ENCODE assay signal across 1 cellular context in genomic region chr5:141521244-141521781, GRCh38.
TF ChIP-seq lines count a peak whose summit lies in the region.

No MANE protein-coding gene starts in this region.

TF ChIP-seq in SK-N-SH, 30 proteins besides CTCF, POLR2A, EP300 and RAD21 (continued from another document):
- TF ChIP-seq, protein P1, sequence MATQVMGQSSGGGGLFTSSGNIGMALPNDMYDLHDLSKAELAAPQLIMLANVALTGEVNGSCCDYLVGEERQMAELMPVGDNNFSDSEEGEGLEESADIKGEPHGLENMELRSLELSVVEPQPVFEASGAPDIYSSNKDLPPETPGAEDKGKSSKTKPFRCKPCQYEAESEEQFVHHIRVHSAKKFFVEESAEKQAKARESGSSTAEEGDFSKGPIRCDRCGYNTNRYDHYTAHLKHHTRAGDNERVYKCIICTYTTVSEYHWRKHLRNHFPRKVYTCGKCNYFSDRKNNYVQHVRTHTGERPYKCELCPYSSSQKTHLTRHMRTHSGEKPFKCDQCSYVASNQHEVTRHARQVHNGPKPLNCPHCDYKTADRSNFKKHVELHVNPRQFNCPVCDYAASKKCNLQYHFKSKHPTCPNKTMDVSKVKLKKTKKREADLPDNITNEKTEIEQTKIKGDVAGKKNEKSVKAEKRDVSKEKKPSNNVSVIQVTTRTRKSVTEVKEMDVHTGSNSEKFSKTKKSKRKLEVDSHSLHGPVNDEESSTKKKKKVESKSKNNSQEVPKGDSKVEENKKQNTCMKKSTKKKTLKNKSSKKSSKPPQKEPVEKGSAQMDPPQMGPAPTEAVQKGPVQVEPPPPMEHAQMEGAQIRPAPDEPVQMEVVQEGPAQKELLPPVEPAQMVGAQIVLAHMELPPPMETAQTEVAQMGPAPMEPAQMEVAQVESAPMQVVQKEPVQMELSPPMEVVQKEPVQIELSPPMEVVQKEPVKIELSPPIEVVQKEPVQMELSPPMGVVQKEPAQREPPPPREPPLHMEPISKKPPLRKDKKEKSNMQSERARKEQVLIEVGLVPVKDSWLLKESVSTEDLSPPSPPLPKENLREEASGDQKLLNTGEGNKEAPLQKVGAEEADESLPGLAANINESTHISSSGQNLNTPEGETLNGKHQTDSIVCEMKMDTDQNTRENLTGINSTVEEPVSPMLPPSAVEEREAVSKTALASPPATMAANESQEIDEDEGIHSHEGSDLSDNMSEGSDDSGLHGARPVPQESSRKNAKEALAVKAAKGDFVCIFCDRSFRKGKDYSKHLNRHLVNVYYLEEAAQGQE (IDR thresholded peaks at IDR 0.05; ENCODE audit: low read depth, low read length), result no peak; the same call in 1 of the 2 replicates
- TF ChIP-seq RXRA (IDR thresholded peaks at IDR 0.05; ENCODE audit: borderline replicate concordance, low read depth), result peak; percentile 95; the same call in 1 of the 2 replicates
- peak; percentile 87; the same call in 1 of the 2 replicates for TF ChIP-seq TEAD4 (IDR thresholded peaks at IDR 0.05; ENCODE audit: borderline replicate concordance, insufficient read depth)
- TF ChIP-seq RFX5 (IDR thresholded peaks at IDR 0.05; ENCODE audit: low read length), result no peak
- TF ChIP-seq USF1 (IDR thresholded peaks at IDR 0.05; ENCODE audit: borderline replicate concordance, low read depth), result peak; percentile 22
- TF ChIP-seq NFIC (IDR thresholded peaks at IDR 0.05; ENCODE audit: borderline replicate concordance), result peak; percentile 95
- no peak for TF ChIP-seq MXI1 (IDR thresholded peaks at IDR 0.05; ENCODE audit: low read depth, low read length)
- TF ChIP-seq GABPA (IDR thresholded peaks at IDR 0.05; ENCODE audit: low read depth), result 0 out of 2 replicates have a peak, but pooled peaks have one; percentile 20
- no peak for TF ChIP-seq SMC3 (IDR thresholded peaks at IDR 0.05; ENCODE audit: low read depth, low read length)
- TF ChIP-seq SIN3A (IDR thresholded peaks at IDR 0.05; ENCODE audit: borderline replicate concordance, low read depth, low read length), result peak; percentile 86
- peak; percentile 39; the same call in 1 of the 2 replicates for TF ChIP-seq TAF1 (IDR thresholded peaks at IDR 0.05; ENCODE audit: borderline replicate concordance, low read depth, low read length)
- peak; percentile 99 for TF ChIP-seq FOSL2 (IDR thresholded peaks at IDR 0.05; ENCODE audit: borderline replicate concordance, low read depth)
- TF ChIP-seq, protein P2, sequence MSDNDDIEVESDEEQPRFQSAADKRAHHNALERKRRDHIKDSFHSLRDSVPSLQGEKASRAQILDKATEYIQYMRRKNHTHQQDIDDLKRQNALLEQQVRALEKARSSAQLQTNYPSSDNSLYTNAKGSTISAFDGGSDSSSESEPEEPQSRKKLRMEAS (IDR thresholded peaks at IDR 0.05; ENCODE audit: low read depth), result peak; percentile 89
- no peak for TF ChIP-seq CHD2 (IDR thresholded peaks at IDR 0.05; ENCODE audit: low read length, partially characterized antibody)
- peak; percentile 99 for TF ChIP-seq JUND (IDR thresholded peaks at IDR 0.05)
- TF ChIP-seq ELF1 (IDR thresholded peaks at IDR 0.05), result no peak
- TF ChIP-seq FOXJ3 (CRISPR knock-in tag; IDR thresholded peaks at IDR 0.05), result no peak
- TF ChIP-seq PBX3 (IDR thresholded peaks at IDR 0.05), result peak; percentile 83
- no peak for TF ChIP-seq NRF1 (IDR thresholded peaks at IDR 0.05; ENCODE audit: low read depth, low read length)
- TF ChIP-seq, protein P3, sequence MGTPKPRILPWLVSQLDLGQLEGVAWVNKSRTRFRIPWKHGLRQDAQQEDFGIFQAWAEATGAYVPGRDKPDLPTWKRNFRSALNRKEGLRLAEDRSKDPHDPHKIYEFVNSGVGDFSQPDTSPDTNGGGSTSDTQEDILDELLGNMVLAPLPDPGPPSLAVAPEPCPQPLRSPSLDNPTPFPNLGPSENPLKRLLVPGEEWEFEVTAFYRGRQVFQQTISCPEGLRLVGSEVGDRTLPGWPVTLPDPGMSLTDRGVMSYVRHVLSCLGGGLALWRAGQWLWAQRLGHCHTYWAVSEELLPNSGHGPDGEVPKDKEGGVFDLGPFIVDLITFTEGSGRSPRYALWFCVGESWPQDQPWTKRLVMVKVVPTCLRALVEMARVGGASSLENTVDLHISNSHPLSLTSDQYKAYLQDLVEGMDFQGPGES (IDR thresholded peaks at IDR 0.05; ENCODE audit: low read depth, low read length), result no peak
- TF ChIP-seq, protein P4, sequence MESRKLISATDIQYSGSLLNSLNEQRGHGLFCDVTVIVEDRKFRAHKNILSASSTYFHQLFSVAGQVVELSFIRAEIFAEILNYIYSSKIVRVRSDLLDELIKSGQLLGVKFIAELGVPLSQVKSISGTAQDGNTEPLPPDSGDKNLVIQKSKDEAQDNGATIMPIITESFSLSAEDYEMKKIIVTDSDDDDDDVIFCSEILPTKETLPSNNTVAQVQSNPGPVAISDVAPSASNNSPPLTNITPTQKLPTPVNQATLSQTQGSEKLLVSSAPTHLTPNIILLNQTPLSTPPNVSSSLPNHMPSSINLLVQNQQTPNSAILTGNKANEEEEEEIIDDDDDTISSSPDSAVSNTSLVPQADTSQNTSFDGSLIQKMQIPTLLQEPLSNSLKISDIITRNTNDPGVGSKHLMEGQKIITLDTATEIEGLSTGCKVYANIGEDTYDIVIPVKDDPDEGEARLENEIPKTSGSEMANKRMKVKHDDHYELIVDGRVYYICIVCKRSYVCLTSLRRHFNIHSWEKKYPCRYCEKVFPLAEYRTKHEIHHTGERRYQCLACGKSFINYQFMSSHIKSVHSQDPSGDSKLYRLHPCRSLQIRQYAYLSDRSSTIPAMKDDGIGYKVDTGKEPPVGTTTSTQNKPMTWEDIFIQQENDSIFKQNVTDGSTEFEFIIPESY (IDR thresholded peaks at IDR 0.05; ENCODE audit: borderline replicate concordance, low read depth), result peak; percentile 78
